30 cellular contexts compared by ENCODE assay signal in genomic region chr4:155694100-155694785, GRCh38. TPM values are rescaled to one million over a fixed set of nuclear protein-coding genes. Genes with fewer than 3 reads are reported as not detected.
DNase-seq lines count a peak whose midpoint lies in the region; ATAC-seq and TF ChIP-seq lines count a peak whose summit lies in the region.
"Had no signal": no experiment of that assay in that cellular context is flagged by ENCODE, and none has a peak within 500 bp of the region (broad histone marks: within the 10 kb centered on the region; RNA-seq: fewer than 3 reads in every experiment).

No MANE protein-coding gene starts in this region.

- no peaks in the 10 kb centered on the region for H3K36me3 Mint-ChIP-seq in HFFc6 (ENCODE audit: low read depth)

- H3K9me3 ChIP-seq in muscle layer of colon (ENCODE audit: low read length) (no peaks in the 10 kb centered on the region), upper lobe of right lung (no peaks in the 10 kb centered on the region)

- no peak overlapping the region for H3K4me3 Mint-ChIP-seq in HFFc6
- H3K4me3 Mint-ChIP-seq: activated CD8-positive, alpha-beta T cell treated with anti-CD3 and anti-CD28 coated beads for 36 hours; activated naive CD4-positive, alpha-beta T cell treated with anti-CD3 and anti-CD28 coated beads for 36 hours; brain; immature natural killer cell; nephron progenitor cell; stimulated activated naive CD8-positive, alpha-beta T cell treated with anti-CD3 and anti-CD28 coated beads, Interleukin-15, Interleukin-2, amounts not matched to agents 100 ng/mL and 50 ng/mL, for 24 hours had no signal

- no peaks in the 10 kb centered on the region; the same call in 1 of the 2 replicates for H3K27me3 Mint-ChIP-seq in HFFc6 (ENCODE audit: insufficient read depth)
- H3K27me3 Mint-ChIP-seq: activated CD8-positive, alpha-beta T cell treated with anti-CD3 and anti-CD28 coated beads for 36 hours; brain had no signal

- H3K4me1 ChIP-seq in muscle layer of colon (ENCODE audit: insufficient read depth, low read length) (peaks cover 46% of the 10 kb centered on the region), upper lobe of right lung (peaks cover 37% of the 10 kb centered on the region)

- H3K27ac ChIP-seq in muscle layer of colon (ENCODE audit: low read depth, low read length) (peak overlapping the region; percentile 48), upper lobe of right lung (peak overlapping the region; percentile 52)
- H3K27ac ChIP-seq: BLaER1 treated with 17β-estradiol and CSF1 and Interleukin-3, amounts not matched to agents 10 nM and 100 nM; dorsolateral prefrontal cortex had no signal

- H3K9me3 Mint-ChIP-seq in HFFc6 = peaks cover 19% of the 10 kb centered on the region; the same call in 1 of the 2 replicates
- H3K9me3 Mint-ChIP-seq: activated CD8-positive, alpha-beta T cell treated with anti-CD3 and anti-CD28 coated beads for 36 hours had no signal

- ATAC-seq in left ventricle myocardium superior (peak; percentile 57), upper lobe of right lung (no peak)
- ATAC-seq: activated CD8-positive, alpha-beta T cell treated with anti-CD3 and anti-CD28 coated beads for 36 hours; Panc1 had no signal

- no peaks in the 10 kb centered on the region for H3K27me3 ChIP-seq in muscle layer of colon (ENCODE audit: control insufficient read depth in 1 of 2, insufficient read depth in 2 of 2, low read length in 2 of 2)
- no peaks in the 10 kb centered on the region for H3K27me3 ChIP-seq in upper lobe of right lung
- H3K27me3 ChIP-seq: BLaER1 treated with 17β-estradiol and CSF1 and Interleukin-3, amounts not matched to agents 10 nM and 100 nM; dorsolateral prefrontal cortex; spleen had no signal

- peak; percentile 44 for TF ChIP-seq CTCF in epithelial cell of proximal tubule (conservative IDR thresholded peaks at IDR 0.05; ENCODE audit: low read depth, low read length)
- TF ChIP-seq CTCF in upper lobe of right lung (IDR thresholded peaks at IDR 0.05) = no peak
- no peak for TF ChIP-seq CTCF in HFFc6 (IDR thresholded peaks at IDR 0.05)

- H3K4me3 ChIP-seq in epithelial cell of proximal tubule (ENCODE audit: low read depth, low read length) (no peak overlapping the region), muscle layer of colon (ENCODE audit: low read depth in 1 of 2, low read length in 2 of 2) (no peak overlapping the region), upper lobe of right lung (no peak overlapping the region)
- H3K4me3 ChIP-seq: BLaER1 treated with 17β-estradiol and CSF1 and Interleukin-3, amounts not matched to agents 10 nM and 100 nM; dorsolateral prefrontal cortex; spleen; thoracic aorta had no signal

- peaks cover 13% of the 10 kb centered on the region for H3K36me3 ChIP-seq in muscle layer of colon (ENCODE audit: insufficient read depth, low read length)
- H3K36me3 ChIP-seq in upper lobe of right lung = peaks cover 6% of the 10 kb centered on the region
- H3K36me3 ChIP-seq: BLaER1 treated with 17β-estradiol and CSF1 and Interleukin-3, amounts not matched to agents 10 nM and 100 nM; spleen had no signal

- H3K9ac ChIP-seq in muscle layer of colon (ENCODE audit: low read length) = no peak overlapping the region
- H3K9ac ChIP-seq: BLaER1 treated with 17β-estradiol and CSF1 and Interleukin-3, amounts not matched to agents 10 nM and 100 nM had no signal

- DNase-seq in epithelial cell of proximal tubule (ENCODE audit: low read depth) (no peak), left ventricle myocardium superior (no peak), upper lobe of right lung (no peak), HFFc6 (no peak), NCI-H1694 (lab: John Stamatoyannopoulos, UW) (no peak)
- DNase-seq in activated CD4-positive, alpha-beta T cell treated with anti-CD3 and anti-CD28 coated beads, Interleukin-2, amount 50 U/mL, for 48 hours = no peak
- DNase-seq: activated CD4-positive, alpha-beta T cell treated with anti-CD3 and anti-CD28 coated beads for 1 hour; activated CD8-positive, alpha-beta memory T cell treated with anti-CD3 and anti-CD28 coated beads, Interleukin-2, amount 50 U/mL, for 48 hours; activated CD8-positive, alpha-beta T cell treated with anti-CD3 and anti-CD28 coated beads for 36 hours; activated naive CD4-positive, alpha-beta T cell treated with anti-CD3 and anti-CD28 coated beads for 36 hours; DMS53; dorsolateral prefrontal cortex; HCEC 1CT; immature natural killer cell; IMR-90; MV-4-11; NCI-H1436; NCI-H226; NCI-H748 treated with DMSO at 0.1 percent for 48 hours; nephron progenitor cell; SHP77 treated with DMSO at 0.1 percent for 48 hours; spleen; stimulated activated CD8-positive, alpha-beta memory T cell treated with anti-CD3 and anti-CD28 coated beads, Interleukin-4, amount 100 ng/mL, for 48 hours; T-helper 2 cell had no signal

- H3K4me1 Mint-ChIP-seq in HFFc6 (ENCODE audit: low read depth) = no peaks in the 10 kb centered on the region
- H3K4me1 Mint-ChIP-seq: brain, immature natural killer cell, nephron progenitor cell had no signal

- intact Hi-C loops in left ventricle myocardium superior (cut with micrococcal nuclease) = no loop called here
- intact Hi-C loops in upper lobe of right lung (cut with DNase I) = no loop called here

- no peak overlapping the region for H3K27ac Mint-ChIP-seq in HFFc6
- H3K27ac Mint-ChIP-seq: activated CD8-positive, alpha-beta T cell treated with anti-CD3 and anti-CD28 coated beads for 36 hours; activated naive CD4-positive, alpha-beta T cell treated with anti-CD3 and anti-CD28 coated beads for 36 hours; brain; immature natural killer cell; nephron progenitor cell; stimulated activated naive CD8-positive, alpha-beta T cell treated with anti-CD3 and anti-CD28 coated beads, Interleukin-15, Interleukin-2, amounts not matched to agents 100 ng/mL and 50 ng/mL, for 24 hours had no signal

RNA-seq across cellular contexts. Expression of gene GUCY1A1, which starts 27.6 kb away (rescaled TPM):
- total RNA-seq in epithelial cell of proximal tubule = 0.72 and 3.7 TPM in 2 replicates
- 106 TPM for total RNA-seq in left ventricle myocardium superior
- total RNA-seq in upper lobe of right lung = 76.0 TPM
- not detected for total RNA-seq in HFFc6 (2021; fragmentation: NEBNext Ultra II Directional; extraction: Animal tissue kit (Norgen Biotek cat#: 25700))

Comparison
In these comparisons a context has a peak if more than half of its experiments do, and no peak if none do; other contexts are left out.
1. RNA of gene GUCY1A1, which starts 27.6 kb away (total RNA-seq): 106 TPM in left ventricle myocardium superior (single experiment) and 76.0 TPM in upper lobe of right lung (single experiment); 0.72 to 3.7 TPM in epithelial cell of proximal tubule and not detected in HFFc6; every median in the first group is over 10 times any median in the second.